In genomic region chr1:171122903-171123302, GRCh38 we compare ENCODE assay signal across 26 cellular contexts. TPM values are rescaled to one million over a fixed set of nuclear protein-coding genes. Genes with fewer than 3 reads are reported as not detected.
"Had no signal": no experiment of that assay in that cellular context is flagged by ENCODE, and none has a peak within 500 bp of the region (broad histone marks: within the 10 kb centered on the region; RNA-seq: fewer than 3 reads in every experiment).

No MANE protein-coding gene starts in this region.

- H3K27ac ChIP-seq: colonic mucosa, pancreas, prostate gland, vagina, VCaP had no signal

- H3K4me1 ChIP-seq: colonic mucosa, pancreas, prostate gland had no signal

- FAIRE-seq: islet of Langerhans, pancreas had no signal

- H3K4me3 ChIP-seq: colonic mucosa, dorsolateral prefrontal cortex, pancreas, prostate gland, vagina had no signal

- H3K9me3 ChIP-seq: colonic mucosa, pancreas, prostate gland, vagina had no signal

- H3K36me3 ChIP-seq: colonic mucosa, pancreas, prostate gland, vagina had no signal

- H3K27me3 ChIP-seq: colonic mucosa, dorsolateral prefrontal cortex, pancreas, vagina had no signal

- DNase-seq: activated CD4-positive, alpha-beta T cell treated with anti-CD3 and anti-CD28 coated beads for 4 hours; activated CD4-positive, alpha-beta T cell treated with anti-CD3 and anti-CD28 coated beads, Interleukin-2, amount 50 U/mL, for 48 hours; activated CD8-positive, alpha-beta memory T cell treated with anti-CD3 and anti-CD28 coated beads, Interleukin-2, amount 50 U/mL, for 48 hours; activated gamma-delta T cell treated with Interleukin-2 at 50 U/mL for 16 hours; activated naive CD4-positive, alpha-beta T cell treated with anti-CD3 and anti-CD28 coated beads, Interleukin-2, amount 50 U/mL, for 16 hours; activated T-cell treated with anti-CD3 and anti-CD28 coated beads, Interleukin-2, amount 50 U/mL, for 24 hours; amniotic stem cell; cerebellar nuclear complex; colonic mucosa; dorsolateral prefrontal cortex; effector memory CD8-positive, alpha-beta T cell; foreskin fibroblast; naive thymus-derived CD8-positive, alpha-beta T cell; nucleus accumbens; pancreas; retina; stimulated activated CD4-positive, alpha-beta T cell treated with anti-CD3 and anti-CD28 coated beads, Interleukin-15, amount 100 ng/mL, for 24 hours; stimulated activated naive CD4-positive, alpha-beta T cell; trophoblast cell had no signal

- ATAC-seq: effector memory CD8-positive, alpha-beta T cell; naive thymus-derived CD8-positive, alpha-beta T cell; pancreas had no signal

RNA-seq across cellular contexts. Expression of gene FMO3, which starts 32.2 kb away (rescaled TPM):
- total RNA-seq: glomerular endothelial cell; naive thymus-derived CD8-positive, alpha-beta T cell; neural crest cell; T-helper 1 cell treated with Interleukin-12 subunit alpha and Interleukin-12 subunit beta and Interleukin-4 antibody, amounts not matched to agents 30 ng/mL and 1 ng/mL, for 36 hours had no signal
- polyA plus RNA-seq: naive thymus-derived CD8-positive, alpha-beta T cell had no signal
